8 cellular contexts compared by ENCODE assay signal in genomic region chr12:88946377-88946997, GRCh38.
DNase-seq lines count a peak whose midpoint lies in the region; ATAC-seq and TF ChIP-seq lines count a peak whose summit lies in the region.

No MANE protein-coding gene starts in this region.

- H3F3A ChIP-seq in PC-9 (ENCODE audit: insufficient read depth, low read depth) = no peaks in the 10 kb centered on the region

- H3K27me3 ChIP-seq in GM06990 (replicated peaks; ENCODE audit: control insufficient read depth, insufficient read depth, low read length) (no peaks in the 10 kb centered on the region), adipocyte (replicated peaks; ENCODE audit: control insufficient read depth, insufficient read depth, low read length) (no peaks in the 10 kb centered on the region), mesendoderm (ENCODE audit: insufficient read depth, low read length, poor library complexity) (no peaks in the 10 kb centered on the region), PC-9 (ENCODE audit: insufficient read depth, low read depth) (no peaks in the 10 kb centered on the region)

- no peak overlapping the region for H4K5ac ChIP-seq in mesendoderm (ENCODE audit: low read length)

- no TSS peak for BruUV-seq in PC-9 (replicated peaks; lab: Mats Ljungman, UMichigan)

- H3K79me2 ChIP-seq in mesendoderm (ENCODE audit: control insufficient read depth, insufficient read depth, low read length) (no peaks in the 10 kb centered on the region), PC-9 (ENCODE audit: low read depth) (no peaks in the 10 kb centered on the region)

- H3K4me3 ChIP-seq in GM06990 (replicated peaks; ENCODE audit: low read depth, low read length) (no peak overlapping the region), adipocyte (ENCODE audit: low read length) (peak overlapping the region; percentile 39), mesendoderm (ENCODE audit: low read length) (no peak overlapping the region), PC-9 (no peak overlapping the region)

- CTCF ChIA-PET in PC-9 (lab: Charles Lee) = no interaction called here

- no peak overlapping the region for H3K27ac Mint-ChIP-seq in stimulated activated naive CD8-positive, alpha-beta T cell treated with anti-CD3 and anti-CD28 coated beads, Interleukin-15, amount 100 ng/mL, for 72 hours

- H3K9ac ChIP-seq in adipocyte (ENCODE audit: low read length) (peak overlapping the region; percentile 11), mesendoderm (ENCODE audit: low read length) (no peak overlapping the region)

- no peak overlapping the region for H2BK5ac ChIP-seq in mesendoderm (ENCODE audit: low read length)

- no peaks in the 10 kb centered on the region for H3K4me1 Mint-ChIP-seq in stimulated activated naive CD8-positive, alpha-beta T cell treated with anti-CD3 and anti-CD28 coated beads, Interleukin-15, amount 100 ng/mL, for 72 hours

- no peak overlapping the region for H2AFZ ChIP-seq in PC-9

- no peaks in the 10 kb centered on the region for H3K79me1 ChIP-seq in mesendoderm (ENCODE audit: low read length)

- no peak overlapping the region for H3K4me2 ChIP-seq in mesendoderm (ENCODE audit: low read length)
- H3K4me2 ChIP-seq in PC-9 = no peak overlapping the region

- intact Hi-C loops in PC-9 (cut with micrococcal nuclease; ENCODE audit: unreplicated experiment) = no loop called here

- no peak overlapping the region for H2BK120ac ChIP-seq in mesendoderm (ENCODE audit: low read depth, low read length)

- ATAC-seq in HG03139 (IDR thresholded peaks at IDR 0.05; ENCODE audit: unreplicated experiment) (peak; percentile 76), GM19455 (IDR thresholded peaks at IDR 0.05; ENCODE audit: unreplicated experiment) (no peak), GM21717 (IDR thresholded peaks at IDR 0.05; ENCODE audit: unreplicated experiment) (no peak)
- ATAC-seq in stimulated activated naive CD8-positive, alpha-beta T cell treated with anti-CD3 and anti-CD28 coated beads, Interleukin-15, amount 100 ng/mL, for 72 hours = no peak

- no peak overlapping the region for H3K56ac ChIP-seq in mesendoderm (ENCODE audit: low read length)

- H3K9me2 ChIP-seq in PC-9 (ENCODE audit: insufficient read depth) = no peaks in the 10 kb centered on the region

- H3K4ac ChIP-seq in mesendoderm (ENCODE audit: low read depth, low read length) = no peak overlapping the region

- H3K27ac ChIP-seq in mesendoderm (ENCODE audit: low read depth, low read length) (no peak overlapping the region), PC-9 (no peak overlapping the region)

- peak overlapping the region; percentile 78 for H2BK15ac ChIP-seq in mesendoderm (replicated peaks; ENCODE audit: low read depth)

- H3K9me3 Mint-ChIP-seq in stimulated activated naive CD8-positive, alpha-beta T cell treated with anti-CD3 and anti-CD28 coated beads, Interleukin-15, amount 100 ng/mL, for 72 hours = peaks cover 0 to 5% of the 10 kb centered on the region in 2 donors

- no peak overlapping the region for H3K18ac ChIP-seq in mesendoderm (ENCODE audit: low read length)

- POLR2A ChIA-PET in PC-9 (lab: Charles Lee; ENCODE audit: unreplicated experiment) = interaction anchor here (0.6 kb wide), 1 partner anchor 14 kb away, joined by 3 read pairs; no protein-coding TSS in a partner anchor

- no peak for TF ChIP-seq CTCF in GM06990 (IDR thresholded peaks at IDR 0.05; ENCODE audit: insufficient read depth, low read length, poor library complexity, severe bottlenecking)
- no peak for TF ChIP-seq CTCF in PC-9 (conservative IDR thresholded peaks at IDR 0.05)

- no CpG with 5 or more reads among the region's 5 CpGs for WGBS in mesendoderm (ENCODE audit: extremely low coverage, insufficient coverage, low lambda C conversion rate)

- H3K9me3 ChIP-seq in adipocyte (ENCODE audit: control insufficient read depth, low read length) (no peaks in the 10 kb centered on the region), PC-9 (ENCODE audit: insufficient read depth, low read depth) (peaks cover 5% of the 10 kb centered on the region; the same call in 1 of the 2 replicates)

- H3K4me1 ChIP-seq in adipocyte (ENCODE audit: control insufficient read depth, insufficient read depth, low read length) = peaks cover 19% of the 10 kb centered on the region
- H3K4me1 ChIP-seq in mesendoderm (ENCODE audit: control insufficient read depth, low read depth, low read length) = peaks cover 3% of the 10 kb centered on the region
- peaks cover 6% of the 10 kb centered on the region; the same call in 1 of the 2 replicates for H3K4me1 ChIP-seq in PC-9 (replicated peaks; ENCODE audit: insufficient read depth)

- peak; percentile 11 for DNase-seq in GM06990 (ENCODE audit: extremely low read depth, insufficient read length)
- peak; percentile 41 for DNase-seq in adipocyte (ENCODE audit: low read depth)
- peak; percentile 18 for DNase-seq in mesendoderm
- no peak for DNase-seq in PC-9
- DNase-seq in stimulated activated naive CD8-positive, alpha-beta T cell treated with anti-CD3 and anti-CD28 coated beads, Interleukin-15, amount 100 ng/mL, for 72 hours = no peak

- no peaks in the 10 kb centered on the region for H4K20me1 ChIP-seq in PC-9 (ENCODE audit: insufficient read depth)

- no peak overlapping the region for H3K23ac ChIP-seq in mesendoderm (ENCODE audit: low read length)

- no peak overlapping the region for H4K8ac ChIP-seq in mesendoderm (ENCODE audit: low read depth, low read length)

- H3K36me3 ChIP-seq in GM06990 (ENCODE audit: control insufficient read depth, insufficient read depth, low read length) (no peaks in the 10 kb centered on the region), adipocyte (ENCODE audit: control insufficient read depth, insufficient read depth, low read length, severe bottlenecking) (no peaks in the 10 kb centered on the region), mesendoderm (ENCODE audit: control insufficient read depth, insufficient read depth, low read length) (no peaks in the 10 kb centered on the region), PC-9 (ENCODE audit: low read depth) (no peaks in the 10 kb centered on the region)

- no peak overlapping the region for H2AK5ac ChIP-seq in mesendoderm (ENCODE audit: low read length)

- peaks cover 25% of the 10 kb centered on the region for H3K27me3 Mint-ChIP-seq in stimulated activated naive CD8-positive, alpha-beta T cell treated with anti-CD3 and anti-CD28 coated beads, Interleukin-15, amount 100 ng/mL, for 72 hours

- H3K4me3 Mint-ChIP-seq in stimulated activated naive CD8-positive, alpha-beta T cell treated with anti-CD3 and anti-CD28 coated beads, Interleukin-15, amount 100 ng/mL, for 72 hours = no peak overlapping the region

Comparison
In these comparisons a context has a peak if more than half of its experiments do, and no peak if none do; other contexts are left out.
1. DNase-seq: peak in GM06990 (single experiment), adipocyte (single experiment) and mesendoderm (single experiment); none in PC-9 (0 of 2) and stimulated activated naive CD8-positive, alpha-beta T cell treated with anti-CD3 and anti-CD28 coated beads, Interleukin-15, amount 100 ng/mL, for 72 hours (0 of 2).